ENCODE assay signal across 8 cellular contexts in the genomic region with DNA sequence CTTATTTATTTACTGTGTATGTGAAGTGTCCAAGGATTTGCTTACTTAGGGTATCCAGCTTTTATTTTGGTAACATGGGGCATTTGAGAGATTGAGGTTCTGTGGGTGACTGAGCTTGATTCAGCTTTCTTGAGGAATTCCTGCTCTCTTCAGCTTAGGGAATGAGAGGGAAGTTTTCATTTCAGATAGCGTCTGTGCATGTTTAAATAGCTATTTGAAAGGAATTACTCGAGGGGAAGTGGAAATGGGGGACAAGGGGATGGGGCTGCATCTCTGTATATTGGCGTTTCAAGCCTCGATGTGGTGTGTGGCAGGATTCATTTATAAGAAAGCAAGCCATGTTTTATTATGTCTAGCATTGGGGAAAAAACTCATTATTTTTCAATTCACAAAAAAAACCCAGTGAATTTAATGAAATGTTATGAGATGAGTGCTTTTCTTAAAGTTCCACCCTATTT. TPM values are rescaled to one million over a fixed set of nuclear protein-coding genes. Genes with fewer than 3 reads are reported as not detected.
A peak's percentile ranks its signal among the peaks of the same experiment; 100 is the strongest.
DNase-seq lines count a peak whose midpoint lies in the region; ATAC-seq, FAIRE-seq and TF ChIP-seq lines count a peak whose summit lies in the region.

No MANE protein-coding gene starts in this region.

- no peak for TF ChIP-seq CTCF in BE2C (IDR thresholded peaks at IDR 0.05; ENCODE audit: low read depth, low read length)
- TF ChIP-seq CTCF in bronchial epithelial cell (IDR thresholded peaks at IDR 0.05; ENCODE audit: insufficient read depth, low read length, severe bottlenecking), result no peak

- no peaks in the 10 kb centered on the region for H3K27me3 ChIP-seq in BE2C
- H3K27me3 ChIP-seq in bronchial epithelial cell (ENCODE audit: control insufficient read depth, insufficient read depth, low read length), result no peaks in the 10 kb centered on the region
- no peaks in the 10 kb centered on the region for H3K27me3 ChIP-seq in muscle layer of colon (ENCODE audit: control insufficient read depth in 1 of 2, insufficient read depth in 2 of 2, low read length in 2 of 2)

- peak overlapping the region; percentile 42 for H3K9ac ChIP-seq in muscle layer of colon (ENCODE audit: low read length)

- no peak for FAIRE-seq in bronchial epithelial cell (lab: Jason Lieb, UNC)

- H3K4me3 ChIP-seq in BE2C (ENCODE audit: low read depth, low read length) (peak overlapping the region; percentile 86), bronchial epithelial cell (ENCODE audit: low read depth, low read length) (peak overlapping the region; percentile 79), muscle layer of colon (ENCODE audit: low read depth in 1 of 2, low read length in 2 of 2) (peak overlapping the region; percentile 84 to 93)

- DNase-seq in BE2C, result no peak
- no peak for DNase-seq in bronchial epithelial cell (ENCODE audit: low read depth)
- DNase-seq in HUDEP-2 (lab: John Stamatoyannopoulos, UW; ENCODE audit: unreplicated experiment in 76 of 76), result no peak
- no peak for DNase-seq in DMS79 treated with DMSO at 0.1 percent for 48 hours (lab: John Stamatoyannopoulos, UW)

- H3K9me3 Mint-ChIP-seq in IgD-negative memory B cell, result no peaks in the 10 kb centered on the region

- H3K36me3 Mint-ChIP-seq in IgD-negative memory B cell, result no peaks in the 10 kb centered on the region

- peaks cover 10% of the 10 kb centered on the region for H3K4me1 ChIP-seq in BE2C
- peaks cover 14% of the 10 kb centered on the region for H3K4me1 ChIP-seq in muscle layer of colon (ENCODE audit: insufficient read depth, low read length)

- H3K4me3 Mint-ChIP-seq in IgD-negative memory B cell, result peak overlapping the region; percentile 97 to 99 (median 98)

- H3K27ac ChIP-seq in muscle layer of colon (ENCODE audit: low read depth, low read length), result peak overlapping the region; percentile 94

- H3K27ac Mint-ChIP-seq in IgD-negative memory B cell, result peak overlapping the region; percentile 88 to 99 (median 99)

- no peaks in the 10 kb centered on the region for H3K27me3 Mint-ChIP-seq in IgD-negative memory B cell

- peaks cover 32 to 50% (median 35%) of the 10 kb centered on the region in 3 donors for H3K4me1 Mint-ChIP-seq in IgD-negative memory B cell

- no peaks in the 10 kb centered on the region for H3K9me3 ChIP-seq in BE2C
- H3K9me3 ChIP-seq in muscle layer of colon (ENCODE audit: low read length), result no peaks in the 10 kb centered on the region

- ATAC-seq in HG02884 (IDR thresholded peaks at IDR 0.05; ENCODE audit: unreplicated experiment), result no peak
- ATAC-seq in HG03469 (IDR thresholded peaks at IDR 0.05; ENCODE audit: unreplicated experiment), result no peak

- H3K36me3 ChIP-seq in BE2C (no peaks in the 10 kb centered on the region), bronchial epithelial cell (ENCODE audit: control insufficient read depth, insufficient read depth, low read length) (no peaks in the 10 kb centered on the region), muscle layer of colon (ENCODE audit: insufficient read depth, low read length) (no peaks in the 10 kb centered on the region)

RNA-seq across cellular contexts. Expression of gene ATP2C1, which starts 1.0 kb away (rescaled TPM):
- 84.8 TPM for polyA plus RNA-seq in BE2C (2012; ENCODE audit: insufficient read depth, insufficient read length, low read depth)
- polyA plus RNA-seq in IgD-negative memory B cell, result 8.9 TPM
- total RNA-seq in bronchial epithelial cell, result 96.9 and 149 TPM in 2 replicates
